ENCODE assay signal across 11 cellular contexts in the genomic region with DNA sequence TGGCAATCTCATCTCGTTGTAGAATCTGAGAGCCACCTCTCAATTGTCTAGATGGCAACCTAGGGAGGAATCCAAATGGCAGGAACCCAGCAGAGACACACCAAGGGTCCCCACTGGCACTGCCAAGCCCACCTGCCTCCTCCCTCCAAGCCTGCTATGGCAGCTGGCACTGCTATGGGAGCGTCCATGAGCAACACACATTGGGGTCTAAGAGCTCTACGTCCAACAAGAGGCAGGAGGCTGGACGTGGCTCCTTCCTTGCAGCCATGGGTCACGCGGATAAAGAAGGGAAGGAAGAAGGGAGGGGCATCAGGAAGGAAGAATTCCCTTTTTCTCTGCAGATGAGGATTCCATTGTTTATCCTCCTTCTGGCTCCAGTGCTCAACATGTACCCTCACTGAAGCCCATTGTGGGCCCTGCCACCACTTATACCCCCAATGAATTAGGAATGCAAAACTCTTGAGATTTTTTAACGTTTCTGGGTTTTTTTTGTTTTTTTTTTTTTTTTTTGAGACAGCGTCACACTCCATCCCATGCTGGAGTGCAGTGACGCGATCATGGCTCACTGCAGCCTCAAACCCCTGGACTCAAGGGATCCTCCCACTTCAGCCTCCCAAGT. TPM values are rescaled to one million over a fixed set of nuclear protein-coding genes. Genes with fewer than 3 reads are reported as not detected.
DNase-seq lines count a peak whose midpoint lies in the region; FAIRE-seq and TF ChIP-seq lines count a peak whose summit lies in the region.
"Had no signal": no experiment of that assay in that cellular context is flagged by ENCODE, and none has a peak within 500 bp of the region (broad histone marks: within the 10 kb centered on the region; RNA-seq: fewer than 3 reads in every experiment).

No MANE protein-coding gene starts in this region.

- intact Hi-C loops in Caco-2 (cut with micrococcal nuclease; ENCODE audit: unreplicated experiment) (no loop called here), ascending aorta (cut with DNase I) (loop anchor here (2.0 to 10.0 kb wide), 6 partner anchors 16 to 441 kb away; a partner anchor contains a TSS), CD14-positive monocyte (cut with micrococcal nuclease) (no loop called here)

- H3K36me3 Mint-ChIP-seq in Caco-2 (ENCODE audit: insufficient read depth, unreplicated experiment) (peaks cover 23% of the 10 kb centered on the region), CD14-positive monocyte (no peaks in the 10 kb centered on the region)

- H3K9me3 ChIP-seq in Caco-2, result no peaks in the 10 kb centered on the region
- H3K9me3 ChIP-seq in ascending aorta, result no peaks in the 10 kb centered on the region
- no peaks in the 10 kb centered on the region for H3K9me3 ChIP-seq in fibroblast of lung (ENCODE audit: control insufficient read depth, insufficient read depth, low read depth, low read length)
- H3K9me3 ChIP-seq: MG63 had no signal

- TF ChIP-seq CTCF in Caco-2 (IDR thresholded peaks at IDR 0.05; ENCODE audit: insufficient read depth in 1 of 2, low read depth in 1 of 2, low read length in 1 of 2, severe bottlenecking in 1 of 2, unreplicated experiment in 1 of 2) (no peak), ascending aorta (IDR thresholded peaks at IDR 0.05) (no peak), fibroblast of lung (conservative IDR thresholded peaks at IDR 0.05 in 1 of 2, IDR thresholded peaks at IDR 0.05 in 1 of 2; ENCODE audit: low read depth in 1 of 2, low read length in 2 of 2) (no peak), CD14-positive monocyte (IDR thresholded peaks at IDR 0.05) (no peak)

- H3K9ac ChIP-seq in fibroblast of lung (ENCODE audit: insufficient read depth, low read length), result no peak overlapping the region

- POLR2A ChIA-PET in Caco-2 (lab: Charles Lee), result no interaction called here

- no peak for FAIRE-seq in GM12891 (lab: Jason Lieb, UNC)

- no peaks in the 10 kb centered on the region for H3K27me3 Mint-ChIP-seq in Caco-2 (ENCODE audit: insufficient read depth, unreplicated experiment)
- peaks cover 0 to 4% (median 0%) of the 10 kb centered on the region in 3 donors for H3K27me3 Mint-ChIP-seq in CD14-positive monocyte (ENCODE audit: low read depth in 3 of 3)
- H3K27me3 Mint-ChIP-seq: activated CD4-positive, alpha-beta T cell treated with anti-CD3 and anti-CD28 coated beads, Interleukin-2, amount 10 ng/mL, durations not matched to agents 24 days and 14 days had no signal

- no peak overlapping the region for H2AFZ ChIP-seq in fibroblast of lung (ENCODE audit: low read length)

- H3K4me3 ChIP-seq in Caco-2 (ENCODE audit: low read depth, low read length) (no peak overlapping the region), ascending aorta (no peak overlapping the region), fibroblast of lung (replicated peaks in 1 of 4; ENCODE audit: control extremely low read depth in 1 of 4, insufficient read depth in 1 of 4, low read depth in 3 of 4, low read length in 4 of 4) (no peak overlapping the region), skin epidermis (no peak overlapping the region)
- H3K4me3 ChIP-seq: MG63 had no signal

- H3K4me1 ChIP-seq in Caco-2 (peaks cover 38% of the 10 kb centered on the region), ascending aorta (peaks cover 4 to 32% of the 10 kb centered on the region in 2 donors), fibroblast of lung (ENCODE audit: control insufficient read depth, extremely low read depth, insufficient read depth, low read length) (peaks cover 22% of the 10 kb centered on the region)

- H3K27ac ChIP-seq in ascending aorta, result peak overlapping the region; percentile 82 to 90
- H3K27ac ChIP-seq in fibroblast of lung (ENCODE audit: insufficient read depth, low read length), result peak overlapping the region; percentile 89
- H3K27ac ChIP-seq in skin epidermis, result peak overlapping the region in 17 of 21 experiments; percentile 6 to 76 (median 52)

- DNase-seq in Caco-2, result no peak
- DNase-seq in ascending aorta (ENCODE audit: low spot score in 2 of 2), result no peak
- DNase-seq in fibroblast of lung (ENCODE audit: low read depth in 2 of 2), result no peak
- DNase-seq in activated CD4-positive, alpha-beta T cell treated with anti-CD3 and anti-CD28 coated beads for 4 hours, result no peak
- no peak for DNase-seq in CD14-positive monocyte (ENCODE audit: low spot score)
- no peak for DNase-seq in GM12891 (ENCODE audit: insufficient read length, low spot score)
- DNase-seq in AG08396 (ENCODE audit: low spot score), result no peak
- DNase-seq: activated CD4-positive, alpha-beta T cell treated with anti-CD3 and anti-CD28 coated beads, Interleukin-2, amount 10 ng/mL, durations not matched to agents 24 days and 14 days; OCI-M1 had no signal

- H3K9me3 Mint-ChIP-seq in Caco-2 (ENCODE audit: unreplicated experiment), result peaks cover 3% of the 10 kb centered on the region
- H3K9me3 Mint-ChIP-seq in CD14-positive monocyte, result peaks cover 0 to 1% (median 0%) of the 10 kb centered on the region in 7 donors

- H4K20me1 ChIP-seq in fibroblast of lung (ENCODE audit: control insufficient read depth, extremely low read depth, insufficient read depth, low read length), result no peaks in the 10 kb centered on the region

- H3K27me3 ChIP-seq in Caco-2 (replicated peaks; ENCODE audit: control insufficient read depth, insufficient read depth, low read length) (no peaks in the 10 kb centered on the region), ascending aorta (no peaks in the 10 kb centered on the region), fibroblast of lung (ENCODE audit: control insufficient read depth, insufficient read depth, low read length) (no peaks in the 10 kb centered on the region)
- H3K27me3 ChIP-seq: MG63 had no signal

- peaks cover 5% of the 10 kb centered on the region for H3K79me2 ChIP-seq in fibroblast of lung (ENCODE audit: control insufficient read depth, insufficient read depth, low read length)

- no peak overlapping the region for H3K4me3 Mint-ChIP-seq in Caco-2 (ENCODE audit: unreplicated experiment)
- no peak overlapping the region for H3K4me3 Mint-ChIP-seq in CD14-positive monocyte
- H3K4me3 Mint-ChIP-seq: activated CD4-positive, alpha-beta T cell treated with anti-CD3 and anti-CD28 coated beads, Interleukin-2, amount 10 ng/mL, durations not matched to agents 24 days and 14 days had no signal

- peak overlapping the region; percentile 66 for H3K4me2 ChIP-seq in fibroblast of lung (ENCODE audit: extremely low read depth, insufficient read depth, low read length)

- no TSS peak for BruUV-seq in Caco-2 (replicated peaks; lab: Mats Ljungman, UMichigan)

- H3K27ac Mint-ChIP-seq in Caco-2 (ENCODE audit: unreplicated experiment), result peak overlapping the region; percentile 55
- H3K27ac Mint-ChIP-seq in CD14-positive monocyte, result no peak overlapping the region

- no peak for TF ChIP-seq POLR2A in GM12891 (IDR thresholded peaks at IDR 0.05; ENCODE audit: low read depth, low read length)

- H3K4me1 Mint-ChIP-seq in Caco-2 (ENCODE audit: low read depth, unreplicated experiment) (peaks cover 51% of the 10 kb centered on the region), CD14-positive monocyte (peaks cover 1% of the 10 kb centered on the region)

- CTCF ChIA-PET in Caco-2 (lab: Charles Lee), result no interaction called here

- H3K36me3 ChIP-seq in Caco-2 (ENCODE audit: control insufficient read depth, insufficient read depth, low read length) (no peaks in the 10 kb centered on the region), ascending aorta (no peaks in the 10 kb centered on the region), fibroblast of lung (ENCODE audit: control insufficient read depth, insufficient read depth, low read length) (no peaks in the 10 kb centered on the region)
- H3K36me3 ChIP-seq: MG63 had no signal

TF ChIP-seq in GM12891, 5 proteins besides CTCF, POLR2A, EP300 and RAD21:
- no peak for TF ChIP-seq POU2F2 (IDR thresholded peaks at IDR 0.05; ENCODE audit: low read depth, low read length)
- no peak for TF ChIP-seq POLR2AphosphoS5 (IDR thresholded peaks at IDR 0.05; ENCODE audit: low read depth, low read length)

RNA-seq across cellular contexts. Expression of a gene that starts 17.3 kb away (rescaled TPM):
- total RNA-seq in Caco-2 (2022), result 102 and 104 TPM in 2 replicates
- total RNA-seq in ascending aorta, result 14.5 TPM
- total RNA-seq in fibroblast of lung, result 53.7 and 96.3 TPM in 2 replicates
- 23.3 and 28.3 TPM in 2 replicates for polyA plus RNA-seq in fibroblast of lung
- polyA plus RNA-seq in fibroblast of lung (2012), result 24.5 and 25.4 TPM in 2 replicates
- 68.6 and 96.0 TPM in 2 replicates for polyA minus RNA-seq in fibroblast of lung (ENCODE audit: low replicate concordance)
- polyA plus RNA-seq in CD14-positive monocyte, result not detected
- polyA plus RNA-seq in GM12891 (2012; ENCODE audit: low read depth, missing spikeins), result 0.04 TPM

RNA-seq across cellular contexts. Expression of a gene that starts 51.4 kb away (rescaled TPM):
- total RNA-seq in Caco-2 (2022) (75.8 and 84.5 TPM in 2 replicates), ascending aorta (not detected), fibroblast of lung (0.51 and 1.5 TPM in 2 replicates)
- polyA plus RNA-seq in fibroblast of lung (0.15 and 0.32 TPM in 2 replicates), CD14-positive monocyte (not detected)
- polyA plus RNA-seq in fibroblast of lung (2012), result 0.02 and 0.15 TPM in 2 replicates
- polyA minus RNA-seq in fibroblast of lung (ENCODE audit: low replicate concordance), result 0.82 TPM in 1 of 2 replicates, not detected in the other
- 0.04 TPM for polyA plus RNA-seq in GM12891 (2012; ENCODE audit: low read depth, missing spikeins)

Comparison
In these comparisons a context has a peak if more than half of its experiments do, and no peak if none do; other contexts are left out.
1. RNA of a gene that starts 51.4 kb away (total RNA-seq): 75.8 to 84.5 TPM in Caco-2; 0.51 to 1.5 TPM in fibroblast of lung and not detected in ascending aorta (single experiment); every median in the first group is over 10 times any median in the second.
2. Peak in every context shown above with its lines, with median percentiles within 50 percentile points of each other: H3K27ac ChIP-seq.